2 cellular contexts compared by ENCODE assay signal in the genomic region with DNA sequence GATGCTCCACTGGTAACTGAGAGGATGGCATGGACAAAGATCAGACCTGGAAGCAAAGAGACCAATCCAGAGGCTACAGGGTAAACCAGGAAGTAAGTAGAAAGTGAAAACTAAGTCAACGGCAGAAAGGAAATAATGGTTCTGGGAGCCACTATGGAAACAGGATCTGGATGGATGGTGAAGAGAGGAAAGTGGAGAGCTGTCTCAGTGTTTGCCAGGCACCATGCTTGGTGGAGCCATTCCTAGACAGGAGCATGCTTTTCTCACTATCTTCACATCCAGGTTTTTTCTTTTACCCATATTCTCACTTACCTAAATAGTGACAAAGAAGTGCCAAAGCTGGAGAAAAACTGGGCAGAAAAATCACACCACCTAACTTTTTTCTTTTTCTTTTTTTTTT.
A peak's percentile ranks its signal among the peaks of the same experiment; 100 is the strongest.
TF ChIP-seq lines count a peak whose summit lies in the region.

No MANE protein-coding gene starts in this region.

TF ChIP-seq in HepG2, 621 proteins besides CTCF, POLR2A, EP300 and RAD21:
- TF ChIP-seq ELF4 (CRISPR knock-in tag; IDR thresholded peaks at IDR 0.05; ENCODE audit: borderline replicate concordance) (no peak), GLI4 (CRISPR knock-in tag; IDR thresholded peaks at IDR 0.05; ENCODE audit: borderline replicate concordance) (no peak), PRDM15 (CRISPR knock-in tag; IDR thresholded peaks at IDR 0.05) (peak; percentile 45; the same call in 1 of the 2 replicates)

TF ChIP-seq in WTC11, 78 proteins besides CTCF, POLR2A, EP300 and RAD21:
- TF ChIP-seq PRDM15 (CRISPR knock-in tag; IDR thresholded peaks at IDR 0.05) = peak; percentile 96
- TF ChIP-seq FOXJ3 (CRISPR knock-in tag; IDR thresholded peaks at IDR 0.05; ENCODE audit: borderline replicate concordance) = no peak
